ENCODE assay signal across 9 cellular contexts in genomic region chrX:47649302-47649701, GRCh38. TPM values are rescaled to one million over a fixed set of nuclear protein-coding genes. Genes with fewer than 3 reads are reported as not detected.
DNase-seq lines count a peak whose midpoint lies in the region; ATAC-seq, FAIRE-seq and TF ChIP-seq lines count a peak whose summit lies in the region.
"Had no signal": no experiment of that assay in that cellular context is flagged by ENCODE, and none has a peak within 500 bp of the region (broad histone marks: within the 10 kb centered on the region; RNA-seq: fewer than 3 reads in every experiment).

No MANE protein-coding gene starts in this region.

- H3K36me3 ChIP-seq in K562 (ENCODE audit: control insufficient read depth, insufficient read depth, low read length) (peaks cover 69% of the 10 kb centered on the region; the same call in 2 of the 3 replicates), mesodermal cell (ENCODE audit: control insufficient read depth, insufficient read depth, low read length) (peaks cover 8% of the 10 kb centered on the region)

- H3K79me2 ChIP-seq in K562 (ENCODE audit: control insufficient read depth, insufficient read depth, low read length), result peaks cover 54% of the 10 kb centered on the region

- peak overlapping the region; percentile 89 for H3K27ac Mint-ChIP-seq in stimulated activated naive CD8-positive, alpha-beta T cell treated with anti-CD3 and anti-CD28 coated beads, Interleukin-15, Interleukin-2, amounts not matched to agents 100 ng/mL and 50 ng/mL, for 24 hours

- no peak for TF ChIP-seq CTCF in K562 (IDR thresholded peaks at IDR 0.05 in 2 of 3, conservative IDR thresholded peaks at IDR 0.05 in 1 of 3; ENCODE audit: insufficient read depth in 2 of 3, low read depth in 1 of 3, low read length in 3 of 3)

- H4K20me1 ChIP-seq in K562 (replicated peaks; ENCODE audit: control insufficient read depth, insufficient read depth, low read length), result no peaks in the 10 kb centered on the region

- no peaks in the 10 kb centered on the region for H3K27me3 ChIP-seq in K562 (ENCODE audit: control insufficient read depth in 2 of 2, insufficient read depth in 2 of 2, low read length in 2 of 2)

- in situ Hi-C loops in K562 (cut with MboI), result no loop called here

- no peak for TF ChIP-seq RAD21 in K562 (CRISPR knock-in tag; conservative IDR thresholded peaks at IDR 0.05 in 1 of 2, IDR thresholded peaks at IDR 0.05 in 1 of 2)

- H3K9me3 ChIP-seq in K562 (replicated peaks; ENCODE audit: control insufficient read depth, insufficient read depth, low read depth, low read length), result no peaks in the 10 kb centered on the region
- no peaks in the 10 kb centered on the region for H3K9me3 ChIP-seq in mesodermal cell (ENCODE audit: control insufficient read depth, low read length)

- CTCF ChIA-PET in K562 (lab: Yijun Ruan, JAX; ENCODE audit: low intra/inter-chr PET ratio), result no interaction called here

- POLR2A ChIA-PET in K562 (lab: Yijun Ruan, JAX), result no interaction called here

- DNase-seq in stimulated activated naive CD8-positive, alpha-beta T cell treated with anti-CD3 and anti-CD28 coated beads, Interleukin-15, Interleukin-2, amounts not matched to agents 100 U/mL and 50 U/mL, for 24 hours, result no peak
- DNase-seq in K562 (ENCODE audit: extremely low read depth in 1 of 4, low spot score in 3 of 4) (peak in 2 of 4 experiments; percentile 26 to 31), AG08396 (ENCODE audit: low spot score) (no peak), NCI-H1417 (lab: John Stamatoyannopoulos, UW) (no peak), COR-L47 (lab: John Stamatoyannopoulos, UW) (no peak)
- DNase-seq in activated CD4-positive, alpha-beta T cell treated with anti-CD3 and anti-CD28 coated beads, Interleukin-2, amount 50 U/mL, for 1 hour, result no peak

- intact Hi-C loops in K562 (cut with micrococcal nuclease), result loop anchor here (5.0 kb wide), 1 partner anchor 87 kb away; the partner anchor contains the start of gene ARAF

- peaks cover 4% of the 10 kb centered on the region for H3K9me1 ChIP-seq in K562 (ENCODE audit: control insufficient read depth, insufficient read depth, low read length)

- no peak for FAIRE-seq in K562 (lab: Jason Lieb, UNC)
- FAIRE-seq: G401.6 had no signal

- peak overlapping the region; percentile 92 for H3K4me3 Mint-ChIP-seq in stimulated activated naive CD8-positive, alpha-beta T cell treated with anti-CD3 and anti-CD28 coated beads, Interleukin-15, Interleukin-2, amounts not matched to agents 100 ng/mL and 50 ng/mL, for 24 hours

- H3K4me1 ChIP-seq in K562 (replicated peaks in 1 of 2; ENCODE audit: control insufficient read depth in 2 of 2, insufficient read depth in 2 of 2, low read length in 2 of 2) (peaks cover 21 to 29% of the 10 kb centered on the region in 2 experiments; a peak in 4 of 5 replicates), mesodermal cell (ENCODE audit: control insufficient read depth, insufficient read depth, low read length, poor library complexity, severe bottlenecking) (peaks cover 5% of the 10 kb centered on the region)

- TF ChIP-seq EP300 in K562 (IDR thresholded peaks at IDR 0.05; ENCODE audit: low read length), result no peak

- ATAC-seq in stimulated activated naive CD8-positive, alpha-beta T cell treated with anti-CD3 and anti-CD28 coated beads, Interleukin-15, Interleukin-2, amounts not matched to agents 100 U/mL and 50 U/mL, for 24 hours, result no peak
- ATAC-seq in K562, result no peak

- no peaks in the 10 kb centered on the region for H3K27me3 Mint-ChIP-seq in stimulated activated naive CD8-positive, alpha-beta T cell treated with anti-CD3 and anti-CD28 coated beads, Interleukin-15, Interleukin-2, amounts not matched to agents 100 ng/mL and 50 ng/mL, for 24 hours

- H2AFZ ChIP-seq in K562 (ENCODE audit: low read depth, low read length), result no peak overlapping the region

- H3K36me3 Mint-ChIP-seq in stimulated activated naive CD8-positive, alpha-beta T cell treated with anti-CD3 and anti-CD28 coated beads, Interleukin-15, Interleukin-2, amounts not matched to agents 100 ng/mL and 50 ng/mL, for 24 hours (ENCODE audit: low read depth), result peaks cover 61% of the 10 kb centered on the region

- TF ChIP-seq POLR2A in K562 (conservative IDR thresholded peaks at IDR 0.05), result no peak

- H3K27ac ChIP-seq in K562 (ENCODE audit: extremely low read depth, low read depth, low read length), result peak overlapping the region; percentile 88
- H3K27ac ChIP-seq in mesodermal cell (ENCODE audit: low read depth, low read length, severe bottlenecking), result no peak overlapping the region

- H3K4me2 ChIP-seq in K562 (ENCODE audit: insufficient read depth, low read length), result peak overlapping the region; percentile 93

- peaks cover 57% of the 10 kb centered on the region for H3K4me1 Mint-ChIP-seq in stimulated activated naive CD8-positive, alpha-beta T cell treated with anti-CD3 and anti-CD28 coated beads, Interleukin-15, Interleukin-2, amounts not matched to agents 100 ng/mL and 50 ng/mL, for 24 hours (ENCODE audit: low read depth)

- BruUV-seq in K562 (replicated peaks; lab: Mats Ljungman, UMichigan), result no TSS peak

- peak overlapping the region; percentile 73 to 88; a peak in 3 of 4 replicates for H3K9ac ChIP-seq in K562 (ENCODE audit: insufficient read depth in 1 of 2, low read depth in 2 of 2, low read length in 2 of 2)

- WGBS in K562 (ENCODE audit: insufficient coverage, low coverage, missing lambda C conversion rate), result 3% methylated on average over 4 of the region's 7 CpGs
- no CpG with 5 or more reads among the region's 7 CpGs for WGBS in mesodermal cell (ENCODE audit: insufficient coverage in 2 of 2), 2 experiments

- no peaks in the 10 kb centered on the region for H3K9me3 Mint-ChIP-seq in stimulated activated naive CD8-positive, alpha-beta T cell treated with anti-CD3 and anti-CD28 coated beads, Interleukin-15, Interleukin-2, amounts not matched to agents 100 ng/mL and 50 ng/mL, for 24 hours

- H3K4me3 ChIP-seq in K562 (peak overlapping the region; percentile 85), mesodermal cell (ENCODE audit: extremely low read depth, insufficient read depth, low read length, poor library complexity, severe bottlenecking) (peak overlapping the region; percentile 57)

RNA-seq across cellular contexts. Expression of gene ELK1, which starts 1.1 kb away (rescaled TPM):
- 32.0 and 32.5 TPM in 2 replicates for total RNA-seq in K562 (2011; cell fraction: chromatin; rRNA removed; ENCODE audit: low replicate concordance)
- total RNA-seq in K562 (2011; cell fraction: nucleolus; rRNA removed), result 20.1 and 21.2 TPM in 2 replicates
- total RNA-seq in K562 (2011; cell fraction: nucleoplasm; rRNA removed), result 32.9 and 71.1 TPM in 2 replicates
- 37.8 and 47.8 TPM in 2 replicates for total RNA-seq in K562 (2014; rRNA removed)
- total RNA-seq in K562 (2014; rRNA removed; fragmentation: Illumina TruSeq; extraction: Trizol), result 23.6 and 24.5 TPM in 2 replicates
- total RNA-seq in K562 (2015; rRNA removed; fragmentation: Illumina TruSeq; extraction: Trizol), result 21.2 and 21.6 TPM in 2 replicates
- total RNA-seq in K562 (2021), result 62.5 and 74.9 TPM in 2 replicates
- 26.5 and 29.5 TPM in 2 replicates for polyA plus RNA-seq in K562 (2011; rRNA removed)
- polyA plus RNA-seq in K562 (2011; cell fraction: cytosol; rRNA removed), result 36.1 and 65.1 TPM in 2 replicates
- 31.3 and 44.0 TPM in 2 replicates for polyA plus RNA-seq in K562 (2011; cell fraction: nucleus; rRNA removed)
- 40.7 and 46.4 TPM in 2 replicates for polyA plus RNA-seq in K562 (2012)
- polyA plus RNA-seq in K562 (2014; fragmentation: Illumina TruSeq; extraction: Trizol), result 49.6 and 65.2 TPM in 2 replicates
- polyA plus RNA-seq in K562 (2014; fragmentation: Nextera tagmentation; extraction: Ambion mirVana), result 1 to 10 TPM; 4.4 to 4.6 TPM
- 30.0 and 30.1 TPM in 2 replicates for polyA plus RNA-seq in K562 (2014; rRNA removed)
- polyA minus RNA-seq in K562 (2011; rRNA and poly(A)+ RNA removed), result 17.1 and 17.8 TPM in 2 replicates
- polyA minus RNA-seq in K562 (2011; cell fraction: cytosol; rRNA and poly(A)+ RNA removed), result 26.9 and 30.2 TPM in 2 replicates
- polyA minus RNA-seq in K562 (2011; cell fraction: nucleus; rRNA and poly(A)+ RNA removed), result 9.4 and 10.1 TPM in 2 replicates
- 30.3 TPM for polyA plus RNA-seq in mesodermal cell (2013, experiment 1 of 2)
- 25.9 TPM for polyA plus RNA-seq in mesodermal cell (2013, experiment 2 of 2)

RNA-seq across cellular contexts. Expression of gene UXT, which starts 9.7 kb away (rescaled TPM):
- 67.5 and 87.0 TPM in 2 replicates for total RNA-seq in K562 (2011; cell fraction: chromatin; rRNA removed; ENCODE audit: low replicate concordance)
- 91.2 and 94.6 TPM in 2 replicates for total RNA-seq in K562 (2011; cell fraction: nucleolus; rRNA removed)
- 97.3 and 117 TPM in 2 replicates for total RNA-seq in K562 (2011; cell fraction: nucleoplasm; rRNA removed)
- total RNA-seq in K562 (2014; rRNA removed) (201 and 206 TPM in 2 replicates), K562 (2014; rRNA removed; fragmentation: Illumina TruSeq; extraction: Trizol) (199 and 204 TPM in 2 replicates), K562 (2015; rRNA removed; fragmentation: Illumina TruSeq; extraction: Trizol) (184 and 206 TPM in 2 replicates), K562 (2021) (181 and 185 TPM in 2 replicates)
- polyA plus RNA-seq in K562 (2011; rRNA removed) (260 and 275 TPM in 2 replicates), K562 (2014; fragmentation: Illumina TruSeq; extraction: Trizol) (279 and 300 TPM in 2 replicates), K562 (2014; fragmentation: Nextera tagmentation; extraction: Ambion mirVana) (100 to 1,000 TPM; 141 to 167 TPM), K562 (2014; rRNA removed) (265 and 285 TPM in 2 replicates)
- 259 and 265 TPM in 2 replicates for polyA plus RNA-seq in K562 (2011; cell fraction: cytosol; rRNA removed)
- polyA plus RNA-seq in K562 (2011; cell fraction: nucleus; rRNA removed), result 182 and 231 TPM in 2 replicates
- polyA plus RNA-seq in K562 (2012), result 283 and 337 TPM in 2 replicates
- 74.0 and 75.4 TPM in 2 replicates for polyA minus RNA-seq in K562 (2011; rRNA and poly(A)+ RNA removed)
- 52.3 and 53.6 TPM in 2 replicates for polyA minus RNA-seq in K562 (2011; cell fraction: cytosol; rRNA and poly(A)+ RNA removed)
- polyA minus RNA-seq in K562 (2011; cell fraction: nucleus; rRNA and poly(A)+ RNA removed), result 46.6 and 75.3 TPM in 2 replicates
- polyA plus RNA-seq in mesodermal cell (2013, experiment 1 of 2), result 128 TPM
- polyA plus RNA-seq in mesodermal cell (2013, experiment 2 of 2), result 123 TPM

RNA-seq across cellular contexts. Expression of gene CFP, which starts 19.6 kb away (rescaled TPM):
- total RNA-seq in K562 (2011; cell fraction: chromatin; rRNA removed; ENCODE audit: low replicate concordance), result 0.92 and 1.3 TPM in 2 replicates
- total RNA-seq in K562 (2011; cell fraction: nucleolus; rRNA removed), result 0.53 and 0.67 TPM in 2 replicates
- 1.1 and 1.2 TPM in 2 replicates for total RNA-seq in K562 (2011; cell fraction: nucleoplasm; rRNA removed)
- total RNA-seq in K562 (2014; rRNA removed) (0.41 and 2.1 TPM in 2 replicates), K562 (2014; rRNA removed; fragmentation: Illumina TruSeq; extraction: Trizol) (0.26 and 0.55 TPM in 2 replicates), K562 (2015; rRNA removed; fragmentation: Illumina TruSeq; extraction: Trizol) (1.1 and 1.5 TPM in 2 replicates), K562 (2021) (0.89 and 2.0 TPM in 2 replicates)
- polyA plus RNA-seq in K562 (2011; rRNA removed) (0.28 and 0.93 TPM in 2 replicates), K562 (2014; fragmentation: Illumina TruSeq; extraction: Trizol) (0.79 and 1.2 TPM in 2 replicates), K562 (2014; fragmentation: Nextera tagmentation; extraction: Ambion mirVana) (under 1 TPM; 0.18 to 0.28 TPM), K562 (2014; rRNA removed) (1.2 and 2.0 TPM in 2 replicates)
- polyA plus RNA-seq in K562 (2011; cell fraction: cytosol; rRNA removed), result 0.72 and 0.88 TPM in 2 replicates
- polyA plus RNA-seq in K562 (2011; cell fraction: nucleus; rRNA removed), result 0.68 and 0.97 TPM in 2 replicates
- 2.0 and 5.5 TPM in 2 replicates for polyA plus RNA-seq in K562 (2012)
- 0.07 and 0.09 TPM in 2 replicates for polyA minus RNA-seq in K562 (2011; rRNA and poly(A)+ RNA removed)
- polyA minus RNA-seq in K562 (2011; cell fraction: cytosol; rRNA and poly(A)+ RNA removed), result 0.48 TPM in 1 of 2 replicates, not detected in the other
- 0.27 and 0.56 TPM in 2 replicates for polyA minus RNA-seq in K562 (2011; cell fraction: nucleus; rRNA and poly(A)+ RNA removed)
- polyA plus RNA-seq in mesodermal cell (2013, experiment 1 of 2), result 2.3 TPM
- polyA plus RNA-seq in mesodermal cell (2013, experiment 2 of 2), result 1.9 TPM

RNA-seq across cellular contexts. Expression of gene SYN1, which starts 29.6 kb away (rescaled TPM):
- 0.88 and 1.1 TPM in 2 replicates for total RNA-seq in K562 (2011; cell fraction: chromatin; rRNA removed; ENCODE audit: low replicate concordance)
- total RNA-seq in K562 (2011; cell fraction: nucleolus; rRNA removed), result 0.26 TPM in 1 of 2 replicates, not detected in the other
- total RNA-seq in K562 (2011; cell fraction: nucleoplasm; rRNA removed), result 0.66 TPM in 1 of 2 replicates, not detected in the other
- 0.18 TPM in 1 of 2 replicates, not detected in the other for total RNA-seq in K562 (2014; rRNA removed)
- 0.10 and 0.15 TPM in 2 replicates for total RNA-seq in K562 (2014; rRNA removed; fragmentation: Illumina TruSeq; extraction: Trizol)
- total RNA-seq in K562 (2015; rRNA removed; fragmentation: Illumina TruSeq; extraction: Trizol), result not detected in 2 replicates
- total RNA-seq in K562 (2021), result 0.24 and 0.38 TPM in 2 replicates
- 0.01 and 0.12 TPM in 2 replicates for polyA plus RNA-seq in K562 (2011; rRNA removed)
- 0.10 and 0.15 TPM in 2 replicates for polyA plus RNA-seq in K562 (2011; cell fraction: cytosol; rRNA removed)
- 0.18 and 0.42 TPM in 2 replicates for polyA plus RNA-seq in K562 (2011; cell fraction: nucleus; rRNA removed)
- 0.30 and 0.66 TPM in 2 replicates for polyA plus RNA-seq in K562 (2012)
- 0.14 and 0.28 TPM in 2 replicates for polyA plus RNA-seq in K562 (2014; fragmentation: Illumina TruSeq; extraction: Trizol)
- under 1 TPM in 1 of 2 experiments, not detected in 1; 0.07 TPM for polyA plus RNA-seq in K562 (2014; fragmentation: Nextera tagmentation; extraction: Ambion mirVana)
- 0.24 TPM in 1 of 2 replicates, not detected in the other for polyA plus RNA-seq in K562 (2014; rRNA removed)
- polyA minus RNA-seq in K562 (2011; rRNA and poly(A)+ RNA removed), result 0.09 and 1.2 TPM in 2 replicates
- polyA minus RNA-seq in K562 (2011; cell fraction: cytosol; rRNA and poly(A)+ RNA removed), result 0.36 and 1.2 TPM in 2 replicates
- polyA minus RNA-seq in K562 (2011; cell fraction: nucleus; rRNA and poly(A)+ RNA removed), result 0.13 and 0.22 TPM in 2 replicates
- polyA plus RNA-seq in mesodermal cell (2013, experiment 1 of 2), result 2.8 TPM
- polyA plus RNA-seq in mesodermal cell (2013, experiment 2 of 2), result 4.9 TPM
